ENCODE assay signal across 1 cellular context in genomic region chr15:96701443-96701842, GRCh38.
TF ChIP-seq lines count a peak whose summit lies in the region.

No MANE protein-coding gene starts in this region.

TF ChIP-seq in SK-N-SH, 30 proteins besides CTCF, POLR2A, EP300 and RAD21 (continued from another document):
- TF ChIP-seq, protein P1, sequence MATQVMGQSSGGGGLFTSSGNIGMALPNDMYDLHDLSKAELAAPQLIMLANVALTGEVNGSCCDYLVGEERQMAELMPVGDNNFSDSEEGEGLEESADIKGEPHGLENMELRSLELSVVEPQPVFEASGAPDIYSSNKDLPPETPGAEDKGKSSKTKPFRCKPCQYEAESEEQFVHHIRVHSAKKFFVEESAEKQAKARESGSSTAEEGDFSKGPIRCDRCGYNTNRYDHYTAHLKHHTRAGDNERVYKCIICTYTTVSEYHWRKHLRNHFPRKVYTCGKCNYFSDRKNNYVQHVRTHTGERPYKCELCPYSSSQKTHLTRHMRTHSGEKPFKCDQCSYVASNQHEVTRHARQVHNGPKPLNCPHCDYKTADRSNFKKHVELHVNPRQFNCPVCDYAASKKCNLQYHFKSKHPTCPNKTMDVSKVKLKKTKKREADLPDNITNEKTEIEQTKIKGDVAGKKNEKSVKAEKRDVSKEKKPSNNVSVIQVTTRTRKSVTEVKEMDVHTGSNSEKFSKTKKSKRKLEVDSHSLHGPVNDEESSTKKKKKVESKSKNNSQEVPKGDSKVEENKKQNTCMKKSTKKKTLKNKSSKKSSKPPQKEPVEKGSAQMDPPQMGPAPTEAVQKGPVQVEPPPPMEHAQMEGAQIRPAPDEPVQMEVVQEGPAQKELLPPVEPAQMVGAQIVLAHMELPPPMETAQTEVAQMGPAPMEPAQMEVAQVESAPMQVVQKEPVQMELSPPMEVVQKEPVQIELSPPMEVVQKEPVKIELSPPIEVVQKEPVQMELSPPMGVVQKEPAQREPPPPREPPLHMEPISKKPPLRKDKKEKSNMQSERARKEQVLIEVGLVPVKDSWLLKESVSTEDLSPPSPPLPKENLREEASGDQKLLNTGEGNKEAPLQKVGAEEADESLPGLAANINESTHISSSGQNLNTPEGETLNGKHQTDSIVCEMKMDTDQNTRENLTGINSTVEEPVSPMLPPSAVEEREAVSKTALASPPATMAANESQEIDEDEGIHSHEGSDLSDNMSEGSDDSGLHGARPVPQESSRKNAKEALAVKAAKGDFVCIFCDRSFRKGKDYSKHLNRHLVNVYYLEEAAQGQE (IDR thresholded peaks at IDR 0.05; ENCODE audit: low read depth, low read length) = no peak
- no peak for TF ChIP-seq YY1 (IDR thresholded peaks at IDR 0.05; ENCODE audit: low read depth)
- TF ChIP-seq, protein P2, sequence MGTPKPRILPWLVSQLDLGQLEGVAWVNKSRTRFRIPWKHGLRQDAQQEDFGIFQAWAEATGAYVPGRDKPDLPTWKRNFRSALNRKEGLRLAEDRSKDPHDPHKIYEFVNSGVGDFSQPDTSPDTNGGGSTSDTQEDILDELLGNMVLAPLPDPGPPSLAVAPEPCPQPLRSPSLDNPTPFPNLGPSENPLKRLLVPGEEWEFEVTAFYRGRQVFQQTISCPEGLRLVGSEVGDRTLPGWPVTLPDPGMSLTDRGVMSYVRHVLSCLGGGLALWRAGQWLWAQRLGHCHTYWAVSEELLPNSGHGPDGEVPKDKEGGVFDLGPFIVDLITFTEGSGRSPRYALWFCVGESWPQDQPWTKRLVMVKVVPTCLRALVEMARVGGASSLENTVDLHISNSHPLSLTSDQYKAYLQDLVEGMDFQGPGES (IDR thresholded peaks at IDR 0.05; ENCODE audit: low read depth, low read length) = no peak
- TF ChIP-seq, protein P3, sequence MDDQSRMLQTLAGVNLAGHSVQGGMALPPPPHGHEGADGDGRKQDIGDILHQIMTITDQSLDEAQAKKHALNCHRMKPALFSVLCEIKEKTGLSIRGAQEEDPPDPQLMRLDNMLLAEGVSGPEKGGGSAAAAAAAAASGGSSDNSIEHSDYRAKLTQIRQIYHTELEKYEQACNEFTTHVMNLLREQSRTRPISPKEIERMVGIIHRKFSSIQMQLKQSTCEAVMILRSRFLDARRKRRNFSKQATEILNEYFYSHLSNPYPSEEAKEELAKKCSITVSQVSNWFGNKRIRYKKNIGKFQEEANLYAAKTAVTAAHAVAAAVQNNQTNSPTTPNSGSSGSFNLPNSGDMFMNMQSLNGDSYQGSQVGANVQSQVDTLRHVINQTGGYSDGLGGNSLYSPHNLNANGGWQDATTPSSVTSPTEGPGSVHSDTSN (IDR thresholded peaks at IDR 0.05) = no peak
- TF ChIP-seq ELF1 (IDR thresholded peaks at IDR 0.05) = no peak
- TF ChIP-seq MEF2A (IDR thresholded peaks at IDR 0.05; ENCODE audit: borderline replicate concordance, low read depth) = no peak
